ENCODE assay signal across 8 cellular contexts in genomic region chr14:68248481-68249255, GRCh38.
DNase-seq lines count a peak whose midpoint lies in the region; ATAC-seq, FAIRE-seq and TF ChIP-seq lines count a peak whose summit lies in the region.

No MANE protein-coding gene starts in this region.

- peak overlapping the region; percentile 51 for H3K27ac ChIP-seq in mesodermal cell (ENCODE audit: low read depth, low read length, severe bottlenecking)
- peak overlapping the region; percentile 12 to 79 (median 74) for H3K27ac ChIP-seq in upper lobe of left lung

- H3K9me3 Mint-ChIP-seq in activated CD4-positive, alpha-beta T cell treated with anti-CD3 and anti-CD28 coated beads, Interleukin-2, amount 10 ng/mL, durations not matched to agents 7 days and 5 days: no peaks in the 10 kb centered on the region

- WGBS in mesodermal cell (ENCODE audit: insufficient coverage in 2 of 2), 2 experiments: 49 to 57% methylated on average over 4 to 7 of the region's 7 CpGs
- WGBS in upper lobe of left lung, 2 donors: 51 to 64% methylated on average over 7 of the region's 7 CpGs

- H3K36me3 Mint-ChIP-seq in activated CD4-positive, alpha-beta T cell treated with anti-CD3 and anti-CD28 coated beads, Interleukin-2, amount 10 ng/mL, durations not matched to agents 7 days and 5 days (ENCODE audit: low read depth): no peaks in the 10 kb centered on the region

- CTCF ChIA-PET in activated CD4-positive, alpha-beta T cell treated with anti-CD3 and anti-CD28 coated beads, Interleukin-2, amount 10 ng/mL, durations not matched to agents 7 days and 5 days (lab: Charles Lee): interaction anchor here (0.8 to 9.9 kb wide), 9 partner anchors 12 to 595 kb away, joined by 3 to 65 read pairs (median 5); no protein-coding TSS in a partner anchor

- no peak for TF ChIP-seq EP300 in upper lobe of left lung (IDR thresholded peaks at IDR 0.05)

- no peak for TF ChIP-seq POLR2A in upper lobe of left lung (IDR thresholded peaks at IDR 0.05)

- H3K9me3 ChIP-seq in mesodermal cell (ENCODE audit: control insufficient read depth, low read length): no peaks in the 10 kb centered on the region
- H3K9me3 ChIP-seq in upper lobe of left lung: no peaks in the 10 kb centered on the region

- H3K27ac Mint-ChIP-seq in activated CD4-positive, alpha-beta T cell treated with anti-CD3 and anti-CD28 coated beads, Interleukin-2, amount 10 ng/mL, durations not matched to agents 7 days and 5 days: no peak overlapping the region

- no peaks in the 10 kb centered on the region for H3K27me3 Mint-ChIP-seq in activated CD4-positive, alpha-beta T cell treated with anti-CD3 and anti-CD28 coated beads, Interleukin-2, amount 10 ng/mL, durations not matched to agents 7 days and 5 days

- H3K27me3 ChIP-seq in upper lobe of left lung: no peaks in the 10 kb centered on the region

- peak; percentile 73 to 84 for ATAC-seq in upper lobe of left lung (ENCODE audit: low FRiP score in 2 of 2)
- no peak for ATAC-seq in HG03439 (IDR thresholded peaks at IDR 0.05; ENCODE audit: unreplicated experiment)

- peak; percentile 94 for FAIRE-seq in endometrium (lab: Jason Lieb, UNC)

- peaks cover 37% of the 10 kb centered on the region for H3K4me1 Mint-ChIP-seq in activated CD4-positive, alpha-beta T cell treated with anti-CD3 and anti-CD28 coated beads, Interleukin-2, amount 10 ng/mL, durations not matched to agents 7 days and 5 days

- H3K4me1 ChIP-seq in mesodermal cell (ENCODE audit: control insufficient read depth, insufficient read depth, low read length, poor library complexity, severe bottlenecking) (peaks cover 68% of the 10 kb centered on the region), upper lobe of left lung (peaks cover 56 to 72% (median 65%) of the 10 kb centered on the region in 4 donors)

- no peak overlapping the region for H3K4me3 Mint-ChIP-seq in activated CD4-positive, alpha-beta T cell treated with anti-CD3 and anti-CD28 coated beads, Interleukin-2, amount 10 ng/mL, durations not matched to agents 7 days and 5 days

- TF ChIP-seq CTCF in upper lobe of left lung (IDR thresholded peaks at IDR 0.05): peak in 5 of 6 experiments; percentile 41 to 68 (median 55)

- H3K4me3 ChIP-seq in mesodermal cell (ENCODE audit: extremely low read depth, insufficient read depth, low read length, poor library complexity, severe bottlenecking): no peak overlapping the region
- H3K4me3 ChIP-seq in upper lobe of left lung: no peak overlapping the region

- POLR2A ChIA-PET in activated CD4-positive, alpha-beta T cell treated with anti-CD3 and anti-CD28 coated beads, Interleukin-2, amount 10 ng/mL, durations not matched to agents 7 days and 5 days (lab: Charles Lee): no interaction called here

- DNase-seq in activated CD4-positive, alpha-beta T cell treated with anti-CD3 and anti-CD28 coated beads, Interleukin-2, amount 10 ng/mL, durations not matched to agents 7 days and 5 days: peak; percentile 36
- no peak for DNase-seq in activated CD4-positive, alpha-beta T cell treated with anti-CD3 and anti-CD28 coated beads for 48 hours
- DNase-seq in KG1 (lab: John Stamatoyannopoulos, UW) (peak; percentile 51), RPMI8226 (peak; percentile 17), upper lobe of left lung (peak in 1 of 2 donors; percentile 17)

- no peaks in the 10 kb centered on the region for H3K36me3 ChIP-seq in mesodermal cell (ENCODE audit: control insufficient read depth, insufficient read depth, low read length)
- H3K36me3 ChIP-seq in upper lobe of left lung: no peaks in the 10 kb centered on the region
